18 cellular contexts compared by ENCODE assay signal in the genomic region with DNA sequence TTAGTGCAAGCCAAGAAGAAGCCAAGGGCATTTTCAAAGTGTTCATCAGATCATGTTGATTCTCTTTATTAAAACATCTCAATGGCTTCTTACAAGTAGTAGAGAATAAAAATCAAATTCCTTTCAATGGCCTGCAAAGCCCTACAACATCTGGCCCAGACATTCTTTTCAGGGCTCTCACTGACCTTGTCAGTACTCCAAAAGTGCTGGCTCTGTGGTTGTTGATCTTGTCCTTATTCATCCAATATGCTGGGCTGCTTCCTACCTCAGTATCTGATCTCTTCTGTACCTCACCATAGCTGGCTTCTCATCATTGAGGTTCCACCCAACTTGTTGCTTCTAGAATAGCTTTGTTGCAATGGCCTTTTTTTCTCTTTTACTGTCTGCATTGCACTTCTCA.
"Had no signal": no experiment of that assay in that cellular context is flagged by ENCODE, and none has a peak within 500 bp of the region (broad histone marks: within the 10 kb centered on the region; RNA-seq: fewer than 3 reads in every experiment).

No MANE protein-coding gene starts in this region.

- H3K36me3 Mint-ChIP-seq: memory B cell had no signal

- FAIRE-seq: astrocyte, islet of Langerhans had no signal

- H3K27ac ChIP-seq: heart left ventricle, left lung, psoas muscle, sigmoid colon, suprapubic skin had no signal

- H3K4me3 Mint-ChIP-seq: activated CD8-positive, alpha-beta T cell treated with anti-CD3 and anti-CD28 coated beads, Interleukin-2, amount 10 ng/mL, durations not matched to agents 7 days and 5 days; memory B cell; T-helper 1 cell treated with Interleukin-12 subunit alpha and Interleukin-12 subunit beta and Interleukin-4 antibody, amounts not matched to agents 30 μg/mL and 1 μg/mL, for 36 hours had no signal

- H3K27ac Mint-ChIP-seq: activated CD8-positive, alpha-beta T cell treated with anti-CD3 and anti-CD28 coated beads, Interleukin-2, amount 10 ng/mL, durations not matched to agents 7 days and 5 days; memory B cell; T-helper 1 cell treated with Interleukin-12 subunit alpha and Interleukin-12 subunit beta and Interleukin-4 antibody, amounts not matched to agents 30 μg/mL and 1 μg/mL, for 36 hours had no signal

- DNase-seq: activated CD4-positive, alpha-beta T cell treated with anti-CD3 and anti-CD28 coated beads for 4 hours; activated CD8-positive, alpha-beta memory T cell treated with anti-CD3 and anti-CD28 coated beads, Interleukin-2, amount 50 U/mL, for 48 hours; activated CD8-positive, alpha-beta T cell treated with anti-CD3 and anti-CD28 coated beads, Interleukin-2, amount 10 ng/mL, durations not matched to agents 7 days and 5 days; activated naive CD4-positive, alpha-beta T cell; cortex of kidney; effector memory CD4-positive, alpha-beta T cell; heart left ventricle; left lung; psoas muscle; sigmoid colon; stimulated activated CD4-positive, alpha-beta T cell treated with anti-CD3 and anti-CD28 coated beads, Interleukin-12 subunit alpha, Interleukin-12 subunit beta, amount 100 ng/mL, for 4 hours; stimulated activated naive CD4-positive, alpha-beta T cell treated with Interleukin-2 at 50 U/mL for 16 hours had no signal

- ATAC-seq: activated CD8-positive, alpha-beta T cell treated with anti-CD3 and anti-CD28 coated beads, Interleukin-2, amount 10 ng/mL, durations not matched to agents 7 days and 5 days; heart left ventricle; left lung; psoas muscle had no signal

- H3K36me3 ChIP-seq: cardiac muscle cell, heart left ventricle, left lung, sigmoid colon, suprapubic skin had no signal

- H3K27me3 Mint-ChIP-seq: memory B cell had no signal

- H3K4me3 ChIP-seq: cardiac muscle cell, heart left ventricle, left lung, psoas muscle, sigmoid colon, suprapubic skin had no signal

- H3K9me3 Mint-ChIP-seq: T-helper 1 cell treated with Interleukin-12 subunit alpha and Interleukin-12 subunit beta and Interleukin-4 antibody, amounts not matched to agents 30 μg/mL and 1 μg/mL, for 36 hours had no signal

- H3K4me1 Mint-ChIP-seq: memory B cell had no signal

- H3K9me3 ChIP-seq: heart left ventricle, left lung, psoas muscle, sigmoid colon, suprapubic skin had no signal

- H3K4me1 ChIP-seq: left lung, psoas muscle had no signal

- H3K27me3 ChIP-seq: cardiac muscle cell, heart left ventricle, left lung, sigmoid colon, suprapubic skin had no signal
